ENCODE assay signal across 9 cellular contexts in genomic region chr11:63843042-63843441, GRCh38. TPM values are rescaled to one million over a fixed set of nuclear protein-coding genes. Genes with fewer than 3 reads are reported as not detected.
DNase-seq lines count a peak whose midpoint lies in the region; ATAC-seq lines count a peak whose summit lies in the region.
"Had no signal": no experiment of that assay in that cellular context is flagged by ENCODE, and none has a peak within 500 bp of the region (broad histone marks: within the 10 kb centered on the region; RNA-seq: fewer than 3 reads in every experiment).

No MANE protein-coding gene starts in this region.

- H3K4me3 Mint-ChIP-seq in activated naive CD8-positive, alpha-beta T cell treated with anti-CD3 and anti-CD28 coated beads for 36 hours, result no peak overlapping the region
- H3K4me3 Mint-ChIP-seq in immature natural killer cell, result peak overlapping the region in 3 of 5 donors; percentile 28 to 33 (median 32)
- H3K4me3 Mint-ChIP-seq in stimulated activated naive B cell treated with anti-CD40 and anti-IgM and Interleukin-4, amounts not matched to agents 10 μg/mL and 1 μg/mL and 100 μg/mL, for 72 hours, result no peak overlapping the region

- peak overlapping the region; percentile 20; the same call in 1 of the 2 replicates for H3K4me3 ChIP-seq in HUES48 (ENCODE audit: low read depth, low read length)
- H3K4me3 ChIP-seq: right lobe of liver had no signal

- DNase-seq in activated naive CD8-positive, alpha-beta T cell treated with anti-CD3 and anti-CD28 coated beads for 36 hours, result no peak
- DNase-seq in immature natural killer cell, result no peak
- no peak for DNase-seq in stimulated activated naive B cell treated with anti-CD40 and anti-IgM and Interleukin-4, amounts not matched to agents 10 μg/mL and 1 μg/mL and 100 μg/mL, for 72 hours
- no peak for DNase-seq in cerebellar cortex (ENCODE audit: low spot score)
- DNase-seq: activated CD4-positive, CD25-positive, alpha-beta regulatory T cell treated with anti-CD3 and anti-CD28 coated beads, Interleukin-2, amount 50 U/mL, for 72 hours had no signal

- peaks cover 9% of the 10 kb centered on the region; the same call in 1 of the 2 replicates for H3K36me3 ChIP-seq in HUES48 (ENCODE audit: control insufficient read depth, insufficient read depth, low read length)
- H3K36me3 ChIP-seq: right lobe of liver had no signal

- H3K9me3 Mint-ChIP-seq in activated naive CD8-positive, alpha-beta T cell treated with anti-CD3 and anti-CD28 coated beads for 36 hours, result no peaks in the 10 kb centered on the region
- H3K9me3 Mint-ChIP-seq in immature natural killer cell, result no peaks in the 10 kb centered on the region
- H3K9me3 Mint-ChIP-seq in stimulated activated naive B cell treated with anti-CD40 and anti-IgM and Interleukin-4, amounts not matched to agents 10 μg/mL and 1 μg/mL and 100 μg/mL, for 72 hours, result no peaks in the 10 kb centered on the region

- H3K9me3 ChIP-seq in HUES48 (ENCODE audit: control insufficient read depth, insufficient read depth, low read length), result no peaks in the 10 kb centered on the region
- H3K9me3 ChIP-seq: right lobe of liver had no signal

- peaks cover 69% of the 10 kb centered on the region for H3K4me1 ChIP-seq in HUES48 (ENCODE audit: control insufficient read depth, insufficient read depth, low read length)

- ATAC-seq in stimulated activated naive B cell treated with anti-CD40 and anti-IgM and Interleukin-4, amounts not matched to agents 10 μg/mL and 1 μg/mL and 100 μg/mL, for 72 hours (replicated peaks), result no peak
- ATAC-seq in HG03139 (IDR thresholded peaks at IDR 0.05; ENCODE audit: unreplicated experiment) (no peak), HG03045 (IDR thresholded peaks at IDR 0.05; ENCODE audit: unreplicated experiment) (no peak)
- ATAC-seq: right lobe of liver had no signal

- H3K9ac ChIP-seq in HUES48 (ENCODE audit: low read depth, low read length), result no peak overlapping the region

- no peaks in the 10 kb centered on the region for H3K27me3 Mint-ChIP-seq in activated naive CD8-positive, alpha-beta T cell treated with anti-CD3 and anti-CD28 coated beads for 36 hours
- H3K27me3 Mint-ChIP-seq in immature natural killer cell (ENCODE audit: low read depth in 3 of 3), result peaks cover 2 to 10% (median 9%) of the 10 kb centered on the region in 3 donors
- no peaks in the 10 kb centered on the region for H3K27me3 Mint-ChIP-seq in stimulated activated naive B cell treated with anti-CD40 and anti-IgM and Interleukin-4, amounts not matched to agents 10 μg/mL and 1 μg/mL and 100 μg/mL, for 72 hours

- H3K27ac ChIP-seq in HUES48 (ENCODE audit: low read depth, low read length), result peak overlapping the region; percentile 78

- no peaks in the 10 kb centered on the region for H3K27me3 ChIP-seq in HUES48 (ENCODE audit: control insufficient read depth, insufficient read depth, low read length)
- H3K27me3 ChIP-seq: right lobe of liver had no signal

- peaks cover 69% of the 10 kb centered on the region for H3K4me1 Mint-ChIP-seq in activated naive CD8-positive, alpha-beta T cell treated with anti-CD3 and anti-CD28 coated beads for 36 hours
- peaks cover 76 to 85% of the 10 kb centered on the region in 2 donors for H3K4me1 Mint-ChIP-seq in immature natural killer cell
- H3K4me1 Mint-ChIP-seq in stimulated activated naive B cell treated with anti-CD40 and anti-IgM and Interleukin-4, amounts not matched to agents 10 μg/mL and 1 μg/mL and 100 μg/mL, for 72 hours, result peaks cover 39 to 81% of the 10 kb centered on the region in 2 donors

- H3K27ac Mint-ChIP-seq in activated naive CD8-positive, alpha-beta T cell treated with anti-CD3 and anti-CD28 coated beads for 36 hours, result peak overlapping the region; percentile 43
- H3K27ac Mint-ChIP-seq in immature natural killer cell, result peak overlapping the region; percentile 76 to 85 (median 80)
- peak overlapping the region; percentile 47 for H3K27ac Mint-ChIP-seq in stimulated activated naive B cell treated with anti-CD40 and anti-IgM and Interleukin-4, amounts not matched to agents 10 μg/mL and 1 μg/mL and 100 μg/mL, for 72 hours

- H3K36me3 Mint-ChIP-seq in activated naive CD8-positive, alpha-beta T cell treated with anti-CD3 and anti-CD28 coated beads for 36 hours, result peaks cover 13% of the 10 kb centered on the region
- peaks cover 0 to 4% (median 4%) of the 10 kb centered on the region in 3 donors for H3K36me3 Mint-ChIP-seq in immature natural killer cell
- H3K36me3 Mint-ChIP-seq in stimulated activated naive B cell treated with anti-CD40 and anti-IgM and Interleukin-4, amounts not matched to agents 10 μg/mL and 1 μg/mL and 100 μg/mL, for 72 hours, result peaks cover 23 to 50% of the 10 kb centered on the region in 2 donors

RNA-seq across cellular contexts. Expression of gene MARK2, which starts 4.1 kb away (rescaled TPM):
- 10 to 100 TPM; 27.7 to 29.0 TPM for total RNA-seq in activated naive CD8-positive, alpha-beta T cell treated with anti-CD3 and anti-CD28 coated beads for 36 hours
- 10 to 100 TPM; 28.6 to 73.8 (median 31.6) TPM for polyA plus RNA-seq in immature natural killer cell

RNA-seq across cellular contexts. Expression of gene SPINDOC, which starts 29.8 kb away (rescaled TPM):
- total RNA-seq in activated naive CD8-positive, alpha-beta T cell treated with anti-CD3 and anti-CD28 coated beads for 36 hours, result 10 to 100 TPM; 29.3 to 29.5 TPM
- polyA plus RNA-seq in immature natural killer cell, result 1 to 10 TPM in 2 of 3 donors, under 1 TPM in 1; 0.36 to 2.3 (median 1.2) TPM

Comparison
In these comparisons a context has a peak if more than half of its experiments do, and no peak if none do; other contexts are left out.
1. H3K4me3 Mint-ChIP-seq: peak in immature natural killer cell (3 of 5); none in activated naive CD8-positive, alpha-beta T cell treated with anti-CD3 and anti-CD28 coated beads for 36 hours (single experiment) and stimulated activated naive B cell treated with anti-CD40 and anti-IgM and Interleukin-4, amounts not matched to agents 10 μg/mL and 1 μg/mL and 100 μg/mL, for 72 hours (0 of 2).
2. Peak in every context shown above with its lines, with median percentiles within 50 percentile points of each other: H3K27ac Mint-ChIP-seq.